ENCODE assay signal across 9 cellular contexts in the genomic region with DNA sequence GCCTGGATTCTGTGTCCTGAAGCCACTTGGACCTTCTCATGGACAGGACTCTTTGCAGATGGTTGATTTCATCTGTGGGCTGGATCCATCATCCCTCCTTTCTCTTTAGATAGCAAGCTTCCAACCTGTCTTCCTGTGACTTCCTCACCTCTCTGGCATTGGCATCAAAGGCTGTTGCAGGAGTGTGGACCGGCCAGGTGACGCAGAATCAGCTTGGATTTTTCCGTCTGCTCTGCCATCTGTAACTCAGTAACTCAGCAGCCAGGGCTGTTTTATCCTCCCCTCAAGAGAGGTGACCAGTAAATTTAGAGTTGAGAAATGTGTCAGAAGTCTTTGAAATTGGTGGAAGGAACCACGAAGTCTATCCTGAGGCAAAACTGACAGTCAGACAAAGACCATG.
"Had no signal": no experiment of that assay in that cellular context is flagged by ENCODE, and none has a peak within 500 bp of the region (broad histone marks: within the 10 kb centered on the region; RNA-seq: fewer than 3 reads in every experiment).

No MANE protein-coding gene starts in this region.

- H3K27ac ChIP-seq: GM23248 had no signal

- ATAC-seq: GM23338, HCT116 had no signal

- H3K27ac Mint-ChIP-seq: GM23338, H9, HFFc6 had no signal

- H3K4me1 Mint-ChIP-seq: GM23338 had no signal

- H3K9me3 ChIP-seq: HAP-1 had no signal

- H3K4me3 Mint-ChIP-seq: GM23338, H9, HFFc6 had no signal

- H3K9me3 Mint-ChIP-seq: HFFc6 had no signal

- H3K4me3 ChIP-seq: GM23248, GM23338, HAP-1 had no signal

- DNase-seq: GM23248, GOT3, H7, H9, HCEC 1CT, HFFc6 had no signal

- H3K36me3 ChIP-seq: HAP-1 had no signal

- H3K4me1 ChIP-seq: HAP-1 had no signal
